In genomic region chr16:48231675-48232214, GRCh38 we compare ENCODE assay signal across 8 cellular contexts. TPM values are rescaled to one million over a fixed set of nuclear protein-coding genes. Genes with fewer than 3 reads are reported as not detected.
A peak's percentile ranks its signal among the peaks of the same experiment; 100 is the strongest.
DNase-seq lines count a peak whose midpoint lies in the region; ATAC-seq and TF ChIP-seq lines count a peak whose summit lies in the region.

No MANE protein-coding gene starts in this region.

- H3K27me3 Mint-ChIP-seq in WTC11 (ENCODE audit: low read depth), result no peaks in the 10 kb centered on the region

- no peak overlapping the region for H3K27ac Mint-ChIP-seq in WTC11

- CTCF ChIA-PET in WTC11 (lab: Charles Lee), result interaction anchor here (0.5 to 2.5 kb wide), 19 partner anchors 12 to 399 kb away, joined by 3 to 17 read pairs (median 4); partner anchors contain the start of gene LONP2

- H3K27me3 ChIP-seq in BE2C, result no peaks in the 10 kb centered on the region

- no peaks in the 10 kb centered on the region for H3K36me3 Mint-ChIP-seq in WTC11

- DNase-seq in BE2C, result peak; percentile 39
- peak; percentile 16 for DNase-seq in Jurkat, Clone E6-1 (ENCODE audit: low read depth, low spot score)
- peak; percentile 53 for DNase-seq in WTC11 (ENCODE audit: low spot score)
- peak; percentile 47 for DNase-seq in fibroblast of the conjunctiva (ENCODE audit: low read depth)
- DNase-seq in stimulated activated CD4-positive, alpha-beta T cell treated with anti-CD3 and anti-CD28 coated beads, Interleukin-15, amount 100 ng/mL, for 48 hours (ENCODE audit: low read depth in 2 of 2), result peak; percentile 24 to 35
- DNase-seq in ecto neural progenitor cell (ENCODE audit: low spot score), result no peak

- ATAC-seq in GM18867 (IDR thresholded peaks at IDR 0.05; ENCODE audit: unreplicated experiment) (peak; percentile 62), WTC11 (peak; percentile 95), GM19455 (IDR thresholded peaks at IDR 0.05; ENCODE audit: unreplicated experiment) (no peak)

- H3K9me3 Mint-ChIP-seq in WTC11, result no peaks in the 10 kb centered on the region

- no peaks in the 10 kb centered on the region for H3K36me3 ChIP-seq in BE2C

- no peaks in the 10 kb centered on the region for H3K4me1 ChIP-seq in BE2C

- TF ChIP-seq CTCF in BE2C (IDR thresholded peaks at IDR 0.05; ENCODE audit: low read depth, low read length), result peak; percentile 58
- no peak for TF ChIP-seq CTCF in WTC11 (IDR thresholded peaks at IDR 0.05)

- peaks cover 13% of the 10 kb centered on the region for H3K4me1 Mint-ChIP-seq in WTC11

- H3K4me3 ChIP-seq in BE2C (ENCODE audit: low read depth, low read length), result no peak overlapping the region
- H3K4me3 ChIP-seq in Jurkat, Clone E6-1 (ENCODE audit: low read length), result no peak overlapping the region

- H3K4me3 Mint-ChIP-seq in WTC11, result no peak overlapping the region

- POLR2A ChIA-PET in WTC11 (lab: Charles Lee), result no interaction called here

- H3K9me3 ChIP-seq in BE2C, result no peaks in the 10 kb centered on the region

TF ChIP-seq in WTC11, 78 proteins besides CTCF, POLR2A, EP300 and RAD21:
- TF ChIP-seq ESRRA (CRISPR knock-in tag; IDR thresholded peaks at IDR 0.05; ENCODE audit: borderline replicate concordance), result no peak
- no peak for TF ChIP-seq IRF1 (CRISPR knock-in tag; IDR thresholded peaks at IDR 0.05)
- no peak for TF ChIP-seq HMGA2 (CRISPR knock-in tag; IDR thresholded peaks at IDR 0.05)

RNA-seq across cellular contexts. Expression of gene LONP2, which starts 12.4 kb away (rescaled TPM):
- polyA plus RNA-seq in BE2C (2012; ENCODE audit: insufficient read depth, insufficient read length, low read depth), result 31.8 TPM
- 26.9 TPM for polyA plus RNA-seq in Jurkat, Clone E6-1 (2012; ENCODE audit: insufficient read depth, insufficient read length)
- total RNA-seq in WTC11 (2021), result 28.4 to 32.4 TPM (median 30.9 TPM) in 3 replicates

RNA-seq across cellular contexts. Expression of gene ABCC11, which starts 15.6 kb away (rescaled TPM):
- 1.1 TPM for polyA plus RNA-seq in BE2C (2012; ENCODE audit: insufficient read depth, insufficient read length, low read depth)
- polyA plus RNA-seq in Jurkat, Clone E6-1 (2012; ENCODE audit: insufficient read depth, insufficient read length), result not detected
- 0.05 to 0.30 TPM in 2 of 3 replicates, not detected in the other for total RNA-seq in WTC11 (2021)
